In the genomic region with DNA sequence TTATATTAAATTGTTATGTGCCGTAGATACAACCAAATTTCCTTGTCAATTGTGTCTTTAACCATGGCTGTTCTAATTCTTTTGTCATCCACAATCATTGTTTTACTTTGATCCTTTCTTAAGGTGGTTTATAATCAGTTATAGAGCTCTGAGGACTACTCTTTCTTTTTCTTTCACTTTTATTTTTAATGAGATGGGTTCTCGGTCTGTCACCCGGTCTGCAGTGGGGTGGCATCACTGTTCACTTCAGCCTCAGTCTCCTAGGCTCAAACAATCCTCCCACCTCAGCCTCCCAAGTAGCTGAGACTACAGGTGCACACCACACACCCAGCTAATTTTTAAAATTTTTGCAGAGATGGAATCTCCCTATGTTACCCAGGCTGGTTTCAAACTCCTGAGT, we compare ENCODE assay signal across 19 cellular contexts.
"Had no signal": no experiment of that assay in that cellular context is flagged by ENCODE, and none has a peak within 500 bp of the region (broad histone marks: within the 10 kb centered on the region; RNA-seq: fewer than 3 reads in every experiment).

No MANE protein-coding gene starts in this region.

- H3K36me3 ChIP-seq: tibial artery had no signal

- H3K9me3 Mint-ChIP-seq: activated naive CD4-positive, alpha-beta T cell treated with anti-CD3 and anti-CD28 coated beads, Interleukin-2, amount 50 U/mL, for 72 hours had no signal

- DNase-seq: activated CD4-positive, alpha-beta T cell treated with anti-CD3 and anti-CD28 coated beads, Interleukin-2, amount 50 U/mL, for 1 hour; activated effector memory CD4-positive, alpha-beta T cell treated with Interleukin-2 at 50 U/mL for 16 hours; activated T-cell treated with anti-CD3 and anti-CD28 coated beads, Interleukin-2, amount 50 U/mL, for 1 hour; central memory CD4-positive, alpha-beta T cell; effector memory CD4-positive, alpha-beta T cell; foreskin melanocyte; naive thymus-derived CD4-positive, alpha-beta T cell; retina; stimulated activated CD4-positive, alpha-beta T cell treated with anti-CD3 and anti-CD28 coated beads, Interleukin-2, amount 100 ng/mL, for 48 hours; stimulated activated CD8-positive, alpha-beta memory T cell treated with anti-CD3 and anti-CD28 coated beads, Interleukin-4, amount 100 ng/mL, for 48 hours; stimulated activated naive CD4-positive, alpha-beta T cell; SW 1271; tibial artery had no signal

- H3K27ac ChIP-seq: SK-N-MC, tibial artery had no signal

- H3K4me3 ChIP-seq: lung, SK-N-MC, tibial artery had no signal

- H3K27me3 ChIP-seq: tibial artery had no signal

- H3K36me3 Mint-ChIP-seq: activated naive CD4-positive, alpha-beta T cell treated with anti-CD3 and anti-CD28 coated beads, Interleukin-2, amount 50 U/mL, for 72 hours had no signal

- H3K27ac Mint-ChIP-seq: activated naive CD4-positive, alpha-beta T cell treated with anti-CD3 and anti-CD28 coated beads, Interleukin-2, amount 50 U/mL, for 72 hours; naive thymus-derived CD4-positive, alpha-beta T cell; progenitor cell of endocrine pancreas had no signal

- H3K4me1 ChIP-seq: tibial artery had no signal

- H3K27me3 Mint-ChIP-seq: progenitor cell of endocrine pancreas had no signal

- H3K9me3 ChIP-seq: tibial artery had no signal

- ATAC-seq: activated naive CD4-positive, alpha-beta T cell treated with anti-CD3 and anti-CD28 coated beads, Interleukin-2, amount 50 U/mL, for 72 hours; esophagus mucosa; left lobe of liver; naive thymus-derived CD4-positive, alpha-beta T cell had no signal

- H3K4me3 Mint-ChIP-seq: naive thymus-derived CD4-positive, alpha-beta T cell had no signal
